ENCODE assay signal across 8 cellular contexts in genomic region chr22:21651521-21652009, GRCh38. TPM values are rescaled to one million over a fixed set of nuclear protein-coding genes. Genes with fewer than 3 reads are reported as not detected.
DNase-seq lines count a peak whose midpoint lies in the region; ATAC-seq and TF ChIP-seq lines count a peak whose summit lies in the region.

No MANE protein-coding gene starts in this region.

- H3K4me3 Mint-ChIP-seq in activated CD4-positive, alpha-beta T cell treated with anti-CD3 and anti-CD28 coated beads, Interleukin-2, amount 10 ng/mL, durations not matched to agents 7 days and 5 days, result peak overlapping the region; percentile 90
- H3K4me3 Mint-ChIP-seq in MCF 10A (ENCODE audit: unreplicated experiment) (peak overlapping the region; percentile 85), mesothelial cell of epicardium (peak overlapping the region; percentile 93)

- DNase-seq in activated CD4-positive, alpha-beta T cell treated with anti-CD3 and anti-CD28 coated beads, Interleukin-2, amount 10 ng/mL, durations not matched to agents 7 days and 5 days, result peak; percentile 28
- DNase-seq in activated CD4-positive, alpha-beta T cell treated with anti-CD3 and anti-CD28 coated beads for 1 hour, result no peak
- no peak for DNase-seq in MCF 10A (ENCODE audit: unreplicated experiment)
- DNase-seq in mesothelial cell of epicardium (ENCODE audit: low spot score in 2 of 2, unreplicated experiment in 2 of 2), result no peak
- no peak for DNase-seq in left colon
- DNase-seq in NCI-H1436 treated with DMSO at 0.1 percent for 48 hours (lab: John Stamatoyannopoulos, UW), result no peak
- DNase-seq in ureter (ENCODE audit: low spot score), result no peak

- peak overlapping the region; percentile 92 for H3K27ac Mint-ChIP-seq in activated CD4-positive, alpha-beta T cell treated with anti-CD3 and anti-CD28 coated beads, Interleukin-2, amount 10 ng/mL, durations not matched to agents 7 days and 5 days
- H3K27ac Mint-ChIP-seq in MCF 10A (ENCODE audit: low read depth, unreplicated experiment), result no peak overlapping the region
- H3K27ac Mint-ChIP-seq in mesothelial cell of epicardium, result peak overlapping the region; percentile 97

- H3K4me1 Mint-ChIP-seq in activated CD4-positive, alpha-beta T cell treated with anti-CD3 and anti-CD28 coated beads, Interleukin-2, amount 10 ng/mL, durations not matched to agents 7 days and 5 days, result peaks cover 40% of the 10 kb centered on the region
- no peaks in the 10 kb centered on the region for H3K4me1 Mint-ChIP-seq in MCF 10A (ENCODE audit: insufficient read depth, unreplicated experiment)
- H3K4me1 Mint-ChIP-seq in mesothelial cell of epicardium, result peaks cover 14% of the 10 kb centered on the region

- no TSS peak for BruUV-seq in MCF 10A (replicated peaks; lab: Mats Ljungman, UMichigan)

- peaks cover 18% of the 10 kb centered on the region for H3K36me3 Mint-ChIP-seq in activated CD4-positive, alpha-beta T cell treated with anti-CD3 and anti-CD28 coated beads, Interleukin-2, amount 10 ng/mL, durations not matched to agents 7 days and 5 days (ENCODE audit: low read depth)
- peaks cover 17% of the 10 kb centered on the region for H3K36me3 Mint-ChIP-seq in MCF 10A (ENCODE audit: insufficient read depth, unreplicated experiment)
- peaks cover 4% of the 10 kb centered on the region for H3K36me3 Mint-ChIP-seq in mesothelial cell of epicardium

- no peaks in the 10 kb centered on the region for H3K9me3 Mint-ChIP-seq in activated CD4-positive, alpha-beta T cell treated with anti-CD3 and anti-CD28 coated beads, Interleukin-2, amount 10 ng/mL, durations not matched to agents 7 days and 5 days
- H3K9me3 Mint-ChIP-seq in MCF 10A (ENCODE audit: unreplicated experiment) (no peaks in the 10 kb centered on the region), mesothelial cell of epicardium (no peaks in the 10 kb centered on the region)

- TF ChIP-seq CTCF in MCF 10A (IDR thresholded peaks at IDR 0.05; ENCODE audit: unreplicated experiment) (no peak), mesothelial cell of epicardium (IDR thresholded peaks at IDR 0.05; ENCODE audit: unreplicated experiment) (no peak)

- intact Hi-C loops in MCF 10A (cut with micrococcal nuclease), result no loop called here
- intact Hi-C loops in left colon (cut with DNase I, micrococcal nuclease), result no loop called here

- POLR2A ChIA-PET in activated CD4-positive, alpha-beta T cell treated with anti-CD3 and anti-CD28 coated beads, Interleukin-2, amount 10 ng/mL, durations not matched to agents 7 days and 5 days (lab: Charles Lee), result no interaction called here
- POLR2A ChIA-PET in MCF 10A (lab: Yijun Ruan, JAX), result interaction anchor here (0.6 to 3.3 kb wide), 3 partner anchors 9 to 30 kb away, joined by 3 to 23 read pairs (median 7); partner anchors contain the start of genes PPIL2 and SDF2L1

- H3K27me3 Mint-ChIP-seq in activated CD4-positive, alpha-beta T cell treated with anti-CD3 and anti-CD28 coated beads, Interleukin-2, amount 10 ng/mL, durations not matched to agents 7 days and 5 days, result no peaks in the 10 kb centered on the region
- H3K27me3 Mint-ChIP-seq in MCF 10A (ENCODE audit: insufficient read depth, unreplicated experiment) (no peaks in the 10 kb centered on the region), mesothelial cell of epicardium (ENCODE audit: low read depth) (no peaks in the 10 kb centered on the region)

- ATAC-seq in HG03354 (IDR thresholded peaks at IDR 0.05; ENCODE audit: poor library complexity, severe bottlenecking, unreplicated experiment) (peak; percentile 29), left colon (no peak)

- CTCF ChIA-PET in activated CD4-positive, alpha-beta T cell treated with anti-CD3 and anti-CD28 coated beads, Interleukin-2, amount 10 ng/mL, durations not matched to agents 7 days and 5 days (lab: Charles Lee), result interaction anchor here (1.1 to 13.4 kb wide), 3 partner anchors 8 to 23 kb away, joined by 3 to 213 read pairs (median 25); partner anchors contain the start of genes CCDC116, SDF2L1 and YDJC
- CTCF ChIA-PET in MCF 10A (lab: Yijun Ruan, JAX), result interaction anchor here (0.6 to 0.7 kb wide), 3 partner anchors 75 to 1545 kb away, joined by 3 read pairs; no protein-coding TSS in a partner anchor

RNA-seq across cellular contexts. Expression of gene SDF2L1, which starts 9.5 kb away (rescaled TPM):
- 10 to 100 TPM; 39.7 to 59.4 TPM for total RNA-seq in activated CD4-positive, alpha-beta T cell treated with anti-CD3 and anti-CD28 coated beads, Interleukin-2, amount 10 ng/mL, durations not matched to agents 7 days and 5 days
- total RNA-seq in MCF 10A (2022) (91.5 and 123 TPM in 2 replicates), mesothelial cell of epicardium (19.6 to 22.1 TPM (median 20.2 TPM) in 3 replicates), left colon (10 to 100 TPM; 29.0 to 46.5 TPM), ureter (28.1 TPM)

RNA-seq across cellular contexts. Expression of gene PPIL2, which starts 14.2 kb away (rescaled TPM):
- total RNA-seq in activated CD4-positive, alpha-beta T cell treated with anti-CD3 and anti-CD28 coated beads, Interleukin-2, amount 10 ng/mL, durations not matched to agents 7 days and 5 days, result 10 to 100 TPM; 75.9 to 82.7 TPM
- total RNA-seq in MCF 10A (2022) (34.4 and 41.3 TPM in 2 replicates), mesothelial cell of epicardium (40.5 to 44.8 TPM (median 41.2 TPM) in 3 replicates), left colon (10 to 100 TPM; 48.0 to 60.5 TPM), ureter (62.9 TPM)

RNA-seq across cellular contexts. Expression of gene CCDC116, which starts 19.0 kb away (rescaled TPM):
- under 1 TPM; 0.42 to 0.97 TPM for total RNA-seq in activated CD4-positive, alpha-beta T cell treated with anti-CD3 and anti-CD28 coated beads, Interleukin-2, amount 10 ng/mL, durations not matched to agents 7 days and 5 days
- 0.21 TPM in 1 of 2 replicates, not detected in the other for total RNA-seq in MCF 10A (2022)
- total RNA-seq in mesothelial cell of epicardium, result 0.78 to 1.3 TPM (median 0.84 TPM) in 3 replicates
- total RNA-seq in left colon, result under 1 TPM; 0.49 to 0.53 TPM
- 0.57 TPM for total RNA-seq in ureter

RNA-seq across cellular contexts. Expression of gene YDJC, which starts 21.7 kb away (rescaled TPM):
- total RNA-seq in activated CD4-positive, alpha-beta T cell treated with anti-CD3 and anti-CD28 coated beads, Interleukin-2, amount 10 ng/mL, durations not matched to agents 7 days and 5 days, result 10 to 100 TPM; 30.3 to 39.9 TPM
- total RNA-seq in MCF 10A (2022) (58.6 and 83.5 TPM in 2 replicates), mesothelial cell of epicardium (25.3 to 26.2 TPM (median 25.8 TPM) in 3 replicates), left colon (10 to 100 TPM; 18.9 to 23.2 TPM), ureter (27.2 TPM)
